In the genomic region with DNA sequence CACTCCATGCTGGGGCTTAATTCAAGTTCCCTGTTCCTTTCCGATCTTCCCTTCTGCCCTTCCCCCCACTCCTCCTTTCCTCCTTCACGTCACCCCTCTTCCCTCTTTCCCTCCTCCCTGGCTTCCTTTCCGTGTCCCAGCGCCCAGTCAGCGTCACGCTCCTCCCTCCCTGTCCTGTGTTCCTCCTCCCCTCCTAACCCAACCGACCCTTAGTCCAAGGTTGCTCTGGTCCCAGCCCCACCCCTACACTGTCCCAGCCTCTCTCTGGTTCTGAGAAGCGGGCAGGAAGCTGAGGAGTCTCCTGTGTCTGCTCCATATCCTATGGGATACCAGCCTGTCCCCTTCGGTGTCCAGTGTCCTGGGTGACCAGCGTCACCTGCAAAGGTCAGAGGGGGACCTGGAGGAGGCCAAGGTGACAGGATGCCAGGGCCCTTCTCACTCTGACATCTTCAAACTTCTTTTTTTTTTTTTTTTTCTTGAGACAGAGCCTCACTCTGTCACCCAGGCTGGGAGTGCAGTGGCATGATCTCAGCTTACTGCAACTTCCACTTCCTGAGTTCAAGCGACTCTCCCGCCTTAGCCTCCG, we compare ENCODE assay signal across 16 cellular contexts. TPM values are rescaled to one million over a fixed set of nuclear protein-coding genes. Genes with fewer than 3 reads are reported as not detected.
DNase-seq lines count a peak whose midpoint lies in the region; ATAC-seq and TF ChIP-seq lines count a peak whose summit lies in the region.
"Had no signal": no experiment of that assay in that cellular context is flagged by ENCODE, and none has a peak within 500 bp of the region (broad histone marks: within the 10 kb centered on the region; RNA-seq: fewer than 3 reads in every experiment).

No MANE protein-coding gene starts in this region.

- H3K4me3 ChIP-seq in heart left ventricle (no peak overlapping the region), right atrium auricular region (no peak overlapping the region)
- H3K4me3 ChIP-seq: HAP-1 had no signal

- no peaks in the 10 kb centered on the region for H3K9me3 ChIP-seq in heart left ventricle
- no peaks in the 10 kb centered on the region for H3K9me3 ChIP-seq in right atrium auricular region
- H3K9me3 ChIP-seq: HAP-1 had no signal

- H3K4me1 Mint-ChIP-seq in endothelial cell (ENCODE audit: unreplicated experiment) = peaks cover 26% of the 10 kb centered on the region
- peaks cover 30% of the 10 kb centered on the region for H3K4me1 Mint-ChIP-seq in nephron progenitor cell
- H3K4me1 Mint-ChIP-seq: B cell had no signal

- peak in 3 of 4 donors; percentile 45 to 69 (median 56) for ATAC-seq in heart left ventricle
- ATAC-seq in HG03135 (IDR thresholded peaks at IDR 0.05; ENCODE audit: unreplicated experiment) = no peak
- ATAC-seq in GM18867 (IDR thresholded peaks at IDR 0.05; ENCODE audit: unreplicated experiment) = no peak

- H3K36me3 Mint-ChIP-seq in endothelial cell (ENCODE audit: low read depth, unreplicated experiment) (peaks cover 44% of the 10 kb centered on the region), nephron progenitor cell (ENCODE audit: low read depth) (peaks cover 49% of the 10 kb centered on the region)

- H3K27ac Mint-ChIP-seq in endothelial cell (ENCODE audit: unreplicated experiment) (peak overlapping the region; percentile 81), nephron progenitor cell (peak overlapping the region; percentile 78)
- H3K27ac Mint-ChIP-seq: B cell had no signal

- no peaks in the 10 kb centered on the region for H3K4me1 ChIP-seq in heart left ventricle
- H3K4me1 ChIP-seq in right atrium auricular region = no peaks in the 10 kb centered on the region
- H3K4me1 ChIP-seq: HAP-1 had no signal

- no peaks in the 10 kb centered on the region for H3K27me3 ChIP-seq in heart left ventricle
- H3K27me3 ChIP-seq in right atrium auricular region = no peaks in the 10 kb centered on the region

- H3K4me3 Mint-ChIP-seq in endothelial cell (ENCODE audit: unreplicated experiment) = peak overlapping the region; percentile 77
- no peak overlapping the region for H3K4me3 Mint-ChIP-seq in nephron progenitor cell
- H3K4me3 Mint-ChIP-seq: B cell had no signal

- intact Hi-C loops in heart left ventricle (cut with DNase I) = no loop called here

- WGBS in heart left ventricle, 4 donors = 74 to 81% (median 78%) methylated on average over 13 of the region's 13 CpGs

- H3K27ac ChIP-seq in heart left ventricle (no peak overlapping the region), right atrium auricular region (no peak overlapping the region)
- H3K27ac ChIP-seq: HL-60 had no signal

- DNase-seq in heart left ventricle (peak in 1 of 5 donors; percentile 26), right atrium auricular region (ENCODE audit: low spot score) (no peak), endothelial cell (ENCODE audit: low spot score) (no peak), nephron progenitor cell (no peak), inferior parietal cortex (ENCODE audit: extremely low spot score) (no peak)
- DNase-seq in NK-92 treated with Interleukin-12 subunit alpha and Interleukin-12 subunit beta, amount 100 ng/mL, for 24 hours (lab: John Stamatoyannopoulos, UW) = no peak
- DNase-seq: DMS 273 treated with DMSO at 0.1 percent for 48 hours, IMR-90, NCI-H1048, NCI-H1436, NCI-H2081 had no signal

- TF ChIP-seq POLR2A in heart left ventricle (IDR thresholded peaks at IDR 0.05) = no peak

- H3K9me3 Mint-ChIP-seq in endothelial cell (ENCODE audit: unreplicated experiment) (no peaks in the 10 kb centered on the region), nephron progenitor cell (peaks cover 3% of the 10 kb centered on the region)

- TF ChIP-seq CTCF in heart left ventricle (IDR thresholded peaks at IDR 0.05) (no peak), right atrium auricular region (IDR thresholded peaks at IDR 0.05) (no peak), endothelial cell (IDR thresholded peaks at IDR 0.05; ENCODE audit: unreplicated experiment) (no peak), nephron progenitor cell (IDR thresholded peaks at IDR 0.05) (no peak)

- peaks cover 10% of the 10 kb centered on the region for H3K27me3 Mint-ChIP-seq in endothelial cell (ENCODE audit: unreplicated experiment)
- peaks cover 5% of the 10 kb centered on the region for H3K27me3 Mint-ChIP-seq in nephron progenitor cell (ENCODE audit: low read depth, poor library complexity)
- H3K27me3 Mint-ChIP-seq: B cell had no signal

- H3K36me3 ChIP-seq in heart left ventricle (peaks cover 0 to 29% (median 7%) of the 10 kb centered on the region in 9 donors), right atrium auricular region (peaks cover 12% of the 10 kb centered on the region)

RNA-seq across cellular contexts. Expression of a gene that starts 56.2 kb away (rescaled TPM):
- total RNA-seq in heart left ventricle (100 to 1,000 TPM in 8 of 9 donors, 10 to 100 TPM in 1; 70.0 to 387 (median 158) TPM), right atrium auricular region (100 to 1,000 TPM; 103 to 185 TPM), endothelial cell (ENCODE audit: unreplicated experiment) (116 TPM)
- 100 to 1,000 TPM; 109 to 120 TPM for polyA plus RNA-seq in heart left ventricle

Comparison
In these comparisons a context has a peak if more than half of its experiments do, and no peak if none do; other contexts are left out.
1. ATAC-seq: peak in heart left ventricle (3 of 4); none in HG03135 (single experiment) and GM18867 (single experiment).